ENCODE assay signal across 8 cellular contexts in the genomic region with DNA sequence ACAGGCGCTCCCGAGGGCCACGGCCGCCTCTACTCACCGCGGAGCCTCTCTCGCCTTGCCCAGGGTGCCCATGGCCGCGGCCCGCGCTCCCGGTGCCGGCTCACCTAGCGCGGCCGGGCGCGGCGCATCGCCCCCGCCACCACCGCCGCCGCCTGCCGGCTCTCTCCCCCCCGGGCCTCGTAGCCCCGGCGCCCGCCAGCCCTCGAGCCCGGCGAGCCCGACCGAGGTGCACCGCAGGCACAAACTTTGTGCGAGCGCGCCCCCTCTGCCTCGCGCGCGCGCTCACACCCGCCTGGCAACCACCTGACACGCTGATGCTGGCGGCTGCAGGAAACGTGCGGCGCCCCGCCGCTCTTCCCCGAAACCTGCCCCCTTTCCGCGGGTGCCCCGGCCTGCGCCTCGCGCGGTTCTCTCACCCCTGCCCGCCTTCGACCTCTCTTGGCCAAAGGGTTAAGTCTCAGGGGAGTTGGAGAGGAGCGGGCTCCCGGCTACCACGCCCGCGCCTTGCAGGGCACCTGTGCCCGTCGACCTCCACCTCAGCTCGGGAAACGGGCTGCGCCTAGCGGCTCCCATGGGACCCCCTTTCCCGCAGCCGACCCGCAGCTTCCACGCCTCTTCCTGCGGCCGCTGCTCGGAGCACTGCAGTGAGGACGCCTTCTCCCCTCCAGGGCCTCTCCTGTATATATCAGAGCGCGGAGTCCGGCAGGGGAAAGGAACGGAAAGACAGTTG. TPM values are rescaled to one million over a fixed set of nuclear protein-coding genes. Genes with fewer than 3 reads are reported as not detected.
DNase-seq lines count a peak whose midpoint lies in the region; ATAC-seq and TF ChIP-seq lines count a peak whose summit lies in the region.

A gene (minus strand): TSS at position 258 of the 730 bp plus-strand sequence. CDS start 186 bp downstream, at position 72.

- H3K36me3 Mint-ChIP-seq in naive thymus-derived CD4-positive, alpha-beta T cell, result peaks cover 0 to 56% (median 21%) of the 10 kb centered on the region in 5 donors

- DNase-seq in NK-92 treated with Interleukin-12 subunit alpha and Interleukin-12 subunit beta, amount 100 ng/mL, for 24 hours (lab: John Stamatoyannopoulos, UW), result peak; percentile 85
- no peak for DNase-seq in NK-92 (lab: John Stamatoyannopoulos, UW; ENCODE audit: unreplicated experiment)
- peak; percentile 60 for DNase-seq in NCI-H2227 (lab: John Stamatoyannopoulos, UW; ENCODE audit: unreplicated experiment)
- DNase-seq in activated CD8-positive, alpha-beta memory T cell treated with anti-CD3 and anti-CD28 coated beads, Interleukin-2, amount 50 U/mL, for 1 hour (ENCODE audit: extremely low read depth), result peak; percentile 73
- no peak for DNase-seq in epithelial cell of proximal tubule (ENCODE audit: low read depth)
- peak; percentile 82 to 92 (median 90) for DNase-seq in naive thymus-derived CD4-positive, alpha-beta T cell
- peak; percentile 78 to 90 (median 83) for DNase-seq in stimulated activated naive CD4-positive, alpha-beta T cell (lab: John Stamatoyannopoulos, UW)

- peak within 1 kb of the TSS; percentile 65 for H3K4me3 ChIP-seq in epithelial cell of proximal tubule (ENCODE audit: low read depth, low read length)
- H3K4me3 ChIP-seq in naive thymus-derived CD4-positive, alpha-beta T cell (ENCODE audit: low read length), result peak within 1 kb of the TSS; percentile 98

- peak within 1 kb of the TSS; percentile 89 to 99 (median 94) for H3K27ac Mint-ChIP-seq in naive thymus-derived CD4-positive, alpha-beta T cell

- H3K27ac ChIP-seq in naive thymus-derived CD4-positive, alpha-beta T cell (ENCODE audit: low read depth, low read length), result peak within 1 kb of the TSS; percentile 91

- no peaks in the 10 kb centered on the region for H3K27me3 ChIP-seq in naive thymus-derived CD4-positive, alpha-beta T cell (ENCODE audit: control insufficient read depth in 2 of 2, insufficient read depth in 2 of 2, low read length in 2 of 2)

- peaks cover 33 to 61% (median 56%) of the 10 kb centered on the region in 7 donors for H3K4me1 Mint-ChIP-seq in naive thymus-derived CD4-positive, alpha-beta T cell

- H3K27me3 Mint-ChIP-seq in naive thymus-derived CD4-positive, alpha-beta T cell, result no peaks in the 10 kb centered on the region

- ATAC-seq in HG02884 (IDR thresholded peaks at IDR 0.05; ENCODE audit: unreplicated experiment), result peak; percentile 41
- ATAC-seq in naive thymus-derived CD4-positive, alpha-beta T cell, result peak; percentile 89

- intact Hi-C loops in naive thymus-derived CD4-positive, alpha-beta T cell (cut with micrococcal nuclease), result loop anchor here (1.0 to 10.0 kb wide), 13 partner anchors 22 to 1060 kb away; no protein-coding TSS in a partner anchor

- peaks cover 0 to 16% (median 0%) of the 10 kb centered on the region in 3 experiments for H3K36me3 ChIP-seq in naive thymus-derived CD4-positive, alpha-beta T cell (ENCODE audit: control insufficient read depth in 2 of 3, insufficient read depth in 3 of 3, low read length in 3 of 3)

- no peaks in the 10 kb centered on the region for H3K9me3 ChIP-seq in naive thymus-derived CD4-positive, alpha-beta T cell (ENCODE audit: control insufficient read depth in 2 of 3, low read length in 3 of 3)

- POLR2A ChIA-PET in naive thymus-derived CD4-positive, alpha-beta T cell (lab: Charles Lee), result interaction anchor here (0.8 to 9.5 kb wide), 27 partner anchors 11 to 135 kb away, joined by 3 to 260 read pairs (median 6); no protein-coding TSS in a partner anchor

- H3K4me3 Mint-ChIP-seq in naive thymus-derived CD4-positive, alpha-beta T cell, result peak within 1 kb of the TSS; percentile 80 to 99 (median 95)

- TF ChIP-seq CTCF in epithelial cell of proximal tubule (conservative IDR thresholded peaks at IDR 0.05; ENCODE audit: low read depth, low read length), result no peak

- H3K9me3 Mint-ChIP-seq in naive thymus-derived CD4-positive, alpha-beta T cell, result peaks cover 0 to 6% (median 0%) of the 10 kb centered on the region in 11 donors

- CTCF ChIA-PET in naive thymus-derived CD4-positive, alpha-beta T cell (lab: Charles Lee), result interaction anchor here (0.6 to 9.4 kb wide), 26 partner anchors 9 to 134 kb away, joined by 3 to 295 read pairs (median 7); no protein-coding TSS in a partner anchor

- H3K4me1 ChIP-seq in naive thymus-derived CD4-positive, alpha-beta T cell (ENCODE audit: control insufficient read depth in 2 of 2, insufficient read depth in 2 of 2, low read length in 2 of 2), result peaks cover 43 to 52% of the 10 kb centered on the region in 2 donors

RNA-seq across cellular contexts. Expression of the gene that starts here (rescaled TPM):
- 0.43 and 3.5 TPM in 2 replicates for total RNA-seq in epithelial cell of proximal tubule
- 100 to 1,000 TPM; 100 to 182 (median 101) TPM for total RNA-seq in naive thymus-derived CD4-positive, alpha-beta T cell
- polyA plus RNA-seq in naive thymus-derived CD4-positive, alpha-beta T cell, result 100 to 1,000 TPM in 1 of 2 donors, 10 to 100 TPM in 1; 77.6 to 113 TPM

Comparison
In these comparisons a context has a peak if more than half of its experiments do, and no peak if none do; other contexts are left out.
1. RNA of the gene that starts here (total RNA-seq): 100 to 182 TPM in naive thymus-derived CD4-positive, alpha-beta T cell; 0.43 to 3.5 TPM in epithelial cell of proximal tubule; every median in the first group is over 10 times any median in the second.
2. DNase-seq: peak in NK-92 treated with Interleukin-12 subunit alpha and Interleukin-12 subunit beta, amount 100 ng/mL, for 24 hours (single experiment), NCI-H2227 (single experiment), activated CD8-positive, alpha-beta memory T cell treated with anti-CD3 and anti-CD28 coated beads, Interleukin-2, amount 50 U/mL, for 1 hour (single experiment), naive thymus-derived CD4-positive, alpha-beta T cell (9 of 9) and stimulated activated naive CD4-positive, alpha-beta T cell (6 of 6); none in NK-92 (single experiment) and epithelial cell of proximal tubule (single experiment).